Comparison of ENCODE assay signal across 13 cellular contexts in the genomic region with DNA sequence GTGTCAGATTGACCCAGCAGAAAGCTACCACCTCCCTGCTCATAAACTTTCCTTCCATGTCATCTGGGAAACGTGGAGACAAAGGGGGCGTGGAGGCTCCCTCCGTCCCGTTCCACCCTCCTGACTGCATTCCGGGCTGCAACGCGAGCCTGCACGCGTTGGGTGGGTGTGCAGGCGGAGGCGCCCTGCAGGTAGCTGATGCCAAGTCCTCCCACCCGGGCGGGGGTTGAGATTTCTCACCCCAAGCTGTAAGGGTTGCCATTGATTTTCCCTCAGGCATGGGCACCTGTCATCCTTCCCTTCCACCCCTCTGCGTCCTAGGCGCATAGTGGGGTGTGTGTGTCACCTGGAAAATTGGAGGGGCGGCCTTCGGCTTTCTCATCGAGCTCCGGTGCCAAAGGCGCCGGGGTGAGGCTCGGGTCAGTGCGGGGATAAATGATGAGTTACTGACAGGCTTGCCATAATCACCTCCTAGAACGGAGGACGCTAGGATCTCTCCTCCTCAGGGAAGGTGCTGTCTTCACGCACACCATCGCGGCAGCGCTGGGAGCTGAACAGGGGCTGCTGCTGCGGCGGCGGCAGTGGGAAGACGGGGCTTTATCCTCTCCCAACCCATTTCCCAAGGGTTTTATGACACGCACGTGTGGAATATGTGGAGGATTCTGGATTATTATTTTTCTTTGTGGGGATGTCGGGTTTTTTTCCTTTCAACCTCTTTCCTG. TPM values are rescaled to one million over a fixed set of nuclear protein-coding genes. Genes with fewer than 3 reads are reported as not detected.
DNase-seq lines count a peak whose midpoint lies in the region; ATAC-seq, FAIRE-seq and TF ChIP-seq lines count a peak whose summit lies in the region.
"Had no signal": no experiment of that assay in that cellular context is flagged by ENCODE, and none has a peak within 500 bp of the region (broad histone marks: within the 10 kb centered on the region; RNA-seq: fewer than 3 reads in every experiment).

No MANE protein-coding gene starts in this region.

- CTCF ChIA-PET in A549 (lab: Yijun Ruan, JAX), result interaction anchor here (1.1 to 1.9 kb wide), 2 partner anchors 10 to 282 kb away, joined by 4 read pairs; no protein-coding TSS in a partner anchor

- TF ChIP-seq POLR2A in A549 (IDR thresholded peaks at IDR 0.05; ENCODE audit: low read length) (no peak), gastroesophageal sphincter (IDR thresholded peaks at IDR 0.05) (no peak)

- H3K27ac Mint-ChIP-seq in endothelial cell (ENCODE audit: unreplicated experiment), result no peak overlapping the region
- H3K27ac Mint-ChIP-seq in mesothelial cell of epicardium, result no peak overlapping the region
- H3K27ac Mint-ChIP-seq: dendritic cell treated with granulocyte-macrophage colony-stimulating factor and Interleukin-4, amounts not matched to agents 40 ng/mL and 50 ng/mL, for 4 days; T-helper 2 cell treated with Interferon-gamma antibody and Interleukin-4, amounts not matched to agents 5 μg/mL and 100 μg/mL, for 36 hours had no signal

- H3K4me3 ChIP-seq in A549 (peak overlapping the region; percentile 70), HUES48 (ENCODE audit: low read depth, low read length) (peak overlapping the region; percentile 86), gastroesophageal sphincter (peak overlapping the region in 1 of 2 donors; percentile 46)

- H3K4me2 ChIP-seq in A549, result peak overlapping the region; percentile 88

- 21% methylated on average over 36 of the region's 36 CpGs for WGBS in A549 (ENCODE audit: missing lambda C conversion rate)
- 0 to 2% methylated on average over 3 to 11 of the region's 36 CpGs for WGBS in gastroesophageal sphincter (ENCODE audit: low coverage in 1 of 2), 2 donors

- TF ChIP-seq EP300 in A549 (IDR thresholded peaks at IDR 0.05), result no peak
- no peak for TF ChIP-seq EP300 in gastroesophageal sphincter (IDR thresholded peaks at IDR 0.05)

- no peak for FAIRE-seq in A549 (lab: Jason Lieb, UNC)
- FAIRE-seq: H54 had no signal

- TF ChIP-seq CTCF in A549 (IDR thresholded peaks at IDR 0.05) (no peak), endothelial cell (IDR thresholded peaks at IDR 0.05; ENCODE audit: unreplicated experiment) (no peak), mesothelial cell of epicardium (IDR thresholded peaks at IDR 0.05; ENCODE audit: unreplicated experiment) (no peak), gastroesophageal sphincter (IDR thresholded peaks at IDR 0.05) (no peak)

- no peaks in the 10 kb centered on the region for H3K9me3 ChIP-seq in A549
- H3K9me3 ChIP-seq in HUES48 (ENCODE audit: control insufficient read depth, insufficient read depth, low read length), result no peaks in the 10 kb centered on the region
- no peaks in the 10 kb centered on the region for H3K9me3 ChIP-seq in gastroesophageal sphincter
- H3K9me3 ChIP-seq: thyroid gland had no signal

- H3K27me3 ChIP-seq in HUES48 (ENCODE audit: control insufficient read depth, insufficient read depth, low read length) (peaks cover 66% of the 10 kb centered on the region), gastroesophageal sphincter (peaks cover 61% of the 10 kb centered on the region)
- H3K27me3 ChIP-seq: thyroid gland had no signal

- TF ChIP-seq RAD21 in A549 (conservative IDR thresholded peaks at IDR 0.05 in 1 of 2, IDR thresholded peaks at IDR 0.05 in 1 of 2), result no peak

- H3K4me1 ChIP-seq in A549 (0 out of 3 replicates have a peak, but pooled peaks cover 2% of the 10 kb centered on the region), HUES48 (ENCODE audit: control insufficient read depth, insufficient read depth, low read length) (peaks cover 11% of the 10 kb centered on the region; the same call in 1 of the 2 replicates), gastroesophageal sphincter (peaks cover 0 to 17% (median 0%) of the 10 kb centered on the region in 3 donors)

- POLR2A ChIA-PET in A549 (lab: Yijun Ruan, JAX), result no interaction called here

- no peak overlapping the region for H3K9ac ChIP-seq in HUES48 (ENCODE audit: low read depth, low read length)

- H3K27ac ChIP-seq in A549 (peak overlapping the region in 1 of 2 experiments; percentile 63; a peak in 2 of 6 replicates), HUES48 (ENCODE audit: low read depth, low read length) (no peak overlapping the region), gastroesophageal sphincter (no peak overlapping the region)
- H3K27ac ChIP-seq: thyroid gland had no signal

- ATAC-seq in A549 (no peak; a peak in 1 of 6 replicates), gastroesophageal sphincter (no peak)

- H3K27me3 Mint-ChIP-seq in endothelial cell (ENCODE audit: unreplicated experiment) (peaks cover 5% of the 10 kb centered on the region), mesothelial cell of epicardium (ENCODE audit: low read depth) (peaks cover 93% of the 10 kb centered on the region)

- peak overlapping the region; percentile 92 for H3K4me3 Mint-ChIP-seq in endothelial cell (ENCODE audit: unreplicated experiment)
- peak overlapping the region; percentile 91 for H3K4me3 Mint-ChIP-seq in mesothelial cell of epicardium
- H3K4me3 Mint-ChIP-seq: dendritic cell treated with granulocyte-macrophage colony-stimulating factor and Interleukin-4, amounts not matched to agents 40 ng/mL and 50 ng/mL, for 4 days had no signal

- no peaks in the 10 kb centered on the region for H3K36me3 Mint-ChIP-seq in endothelial cell (ENCODE audit: low read depth, unreplicated experiment)
- no peaks in the 10 kb centered on the region for H3K36me3 Mint-ChIP-seq in mesothelial cell of epicardium

- DNase-seq in A549 (ENCODE audit: low read depth in 1 of 2, low spot score in 1 of 2), result no peak
- no peak for DNase-seq in endothelial cell (ENCODE audit: low spot score)
- peak in 1 of 2 experiments; percentile 39 for DNase-seq in mesothelial cell of epicardium (ENCODE audit: low spot score in 2 of 2, unreplicated experiment in 2 of 2)
- DNase-seq in GM19238 (ENCODE audit: insufficient read length, low spot score), result no peak
- DNase-seq in NCI-H128 (lab: John Stamatoyannopoulos, UW; ENCODE audit: unreplicated experiment), result no peak
- no peak for DNase-seq in GM19240 (ENCODE audit: insufficient read length, low spot score)
- DNase-seq: activated T-cell treated with anti-CD3 and anti-CD28 coated beads for 4 hours had no signal

- peaks cover 6% of the 10 kb centered on the region for H3K4me1 Mint-ChIP-seq in endothelial cell (ENCODE audit: unreplicated experiment)
- peaks cover 17% of the 10 kb centered on the region for H3K4me1 Mint-ChIP-seq in mesothelial cell of epicardium

- no peaks in the 10 kb centered on the region for H3K9me3 Mint-ChIP-seq in endothelial cell (ENCODE audit: unreplicated experiment)
- H3K9me3 Mint-ChIP-seq in mesothelial cell of epicardium, result no peaks in the 10 kb centered on the region
- H3K9me3 Mint-ChIP-seq: dendritic cell treated with granulocyte-macrophage colony-stimulating factor and Interleukin-4, amounts not matched to agents 40 ng/mL and 50 ng/mL, for 4 days; T-helper 2 cell treated with Interferon-gamma antibody and Interleukin-4, amounts not matched to agents 5 μg/mL and 100 μg/mL, for 36 hours had no signal

- H3K36me3 ChIP-seq in HUES48 (ENCODE audit: control insufficient read depth, insufficient read depth, low read length), result no peaks in the 10 kb centered on the region
- H3K36me3 ChIP-seq in gastroesophageal sphincter, result no peaks in the 10 kb centered on the region
- H3K36me3 ChIP-seq: thyroid gland had no signal

TF ChIP-seq in A549, 52 proteins besides CTCF, POLR2A, EP300 and RAD21 (continues in another document):
- TF ChIP-seq REST (IDR thresholded peaks at IDR 0.05) (no peak), CEBPB (IDR thresholded peaks at IDR 0.05) (no peak), NR3C1 (IDR thresholded peaks at IDR 0.05) (no peak), RARB (CRISPR knock-in tag; IDR thresholded peaks at IDR 0.05) (no peak), BHLHE40 (IDR thresholded peaks at IDR 0.05; ENCODE audit: low read depth, low read length) (no peak), FOXS1 (CRISPR knock-in tag; IDR thresholded peaks at IDR 0.05) (no peak), HEYL (CRISPR knock-in tag; IDR thresholded peaks at IDR 0.05) (no peak)

RNA-seq across cellular contexts. Expression of gene PLPPR1, which starts 0.9 kb away (rescaled TPM):
- polyA plus RNA-seq in A549 (2011; rRNA removed), result 1.2 and 1.3 TPM in 2 replicates
- 0.05 and 0.11 TPM in 2 replicates for polyA plus RNA-seq in A549 (2012; cell fraction: cytosol; rRNA removed)
- polyA plus RNA-seq in A549 (2012; cell fraction: nucleus; rRNA removed), result 0.02 TPM in 1 of 2 replicates, not detected in the other
- 0.04 to 0.06 TPM in 2 of 3 replicates, not detected in the other for polyA plus RNA-seq in A549 (2017; fragmentation: RNase III; extraction: RNeasy Plus Mini Kit Qiagen cat#74134 plus additional on column Dnase treatment)
- 0.41 and 1.8 TPM in 2 replicates for polyA minus RNA-seq in A549 (2011; rRNA and poly(A)+ RNA removed)
- total RNA-seq in endothelial cell (ENCODE audit: unreplicated experiment), result 0.15 TPM
- 1.1 to 1.3 TPM (median 1.2 TPM) in 3 replicates for total RNA-seq in mesothelial cell of epicardium
- total RNA-seq in gastroesophageal sphincter, result under 1 TPM in 2 of 4 donors, not detected in 2; 0.27 to 0.42 TPM
